ENCODE assay signal across 31 cellular contexts in genomic region chr14:80906336-80906735, GRCh38. TPM values are rescaled to one million over a fixed set of nuclear protein-coding genes. Genes with fewer than 3 reads are reported as not detected.
"Had no signal": no experiment of that assay in that cellular context is flagged by ENCODE, and none has a peak within 500 bp of the region (broad histone marks: within the 10 kb centered on the region; RNA-seq: fewer than 3 reads in every experiment).

No MANE protein-coding gene starts in this region.

- H3K27me3 Mint-ChIP-seq: activated B cell treated with CpG ODN at 0.5 μM for 24 hours; activated CD4-positive, alpha-beta memory T cell treated with anti-CD3 and anti-CD28 coated beads for 36 hours; activated CD4-positive, alpha-beta T cell treated with anti-CD3 and anti-CD28 coated beads, Interleukin-2, amount 10 ng/mL, durations not matched to agents 24 days and 14 days; activated naive CD8-positive, alpha-beta T cell treated with anti-CD3 and anti-CD28 coated beads, Interleukin-2, amount 50 U/mL, for 24 hours; central memory CD8-positive, alpha-beta T cell; T-cell had no signal

- H3K4me3 Mint-ChIP-seq: activated B cell treated with CpG ODN at 0.5 μM for 24 hours; activated CD4-positive, alpha-beta memory T cell treated with anti-CD3 and anti-CD28 coated beads for 36 hours; activated CD4-positive, alpha-beta T cell treated with anti-CD3 and anti-CD28 coated beads, Interleukin-2, amount 10 ng/mL, durations not matched to agents 24 days and 14 days; activated naive CD8-positive, alpha-beta T cell treated with anti-CD3 and anti-CD28 coated beads, Interleukin-2, amount 50 U/mL, for 24 hours; activated T-cell treated with anti-CD3 and anti-CD28 coated beads, Interleukin-2, amount 50 U/mL, for 4 hours; central memory CD8-positive, alpha-beta T cell; T-cell had no signal

- H3K4me1 Mint-ChIP-seq: activated B cell treated with CpG ODN at 0.5 μM for 24 hours, T-cell had no signal

- H3K9me3 ChIP-seq: ascending aorta, body of pancreas had no signal

- H3K27ac ChIP-seq: ascending aorta, body of pancreas, RWPE1 had no signal

- H3K9me3 Mint-ChIP-seq: activated B cell treated with CpG ODN at 0.5 μM for 24 hours; activated CD4-positive, alpha-beta memory T cell treated with anti-CD3 and anti-CD28 coated beads for 36 hours; activated naive CD4-positive, alpha-beta T cell treated with anti-CD3 and anti-CD28 coated beads, Interleukin-2, amount 50 U/mL, for 72 hours; activated naive CD8-positive, alpha-beta T cell treated with anti-CD3 and anti-CD28 coated beads, Interleukin-2, amount 50 U/mL, for 24 hours; activated T-cell treated with anti-CD3 and anti-CD28 coated beads, Interleukin-2, amount 50 U/mL, for 4 hours; central memory CD8-positive, alpha-beta T cell; T-cell had no signal

- ATAC-seq: activated naive CD4-positive, alpha-beta T cell treated with anti-CD3 and anti-CD28 coated beads, Interleukin-2, amount 50 U/mL, for 72 hours; activated naive CD8-positive, alpha-beta T cell treated with anti-CD3 and anti-CD28 coated beads, Interleukin-2, amount 50 U/mL, for 24 hours; activated T-cell treated with anti-CD3 and anti-CD28 coated beads, Interleukin-2, amount 50 U/mL, for 4 hours; body of pancreas; K562; Panc1; T-cell had no signal

- DNase-seq: activated B cell treated with CpG ODN at 0.5 μM for 24 hours; activated CD4-positive, alpha-beta memory T cell treated with anti-CD3 and anti-CD28 coated beads for 36 hours; activated CD4-positive, alpha-beta T cell treated with anti-CD3 and anti-CD28 coated beads for 1 hour; activated CD4-positive, alpha-beta T cell treated with anti-CD3 and anti-CD28 coated beads, Interleukin-2, amount 10 ng/mL, durations not matched to agents 24 days and 14 days; activated CD8-positive, alpha-beta memory T cell treated with anti-CD3 and anti-CD28 coated beads for 24 hours; activated effector memory CD4-positive, alpha-beta T cell treated with anti-CD3 and anti-CD28 coated beads, Interleukin-2, amount 50 U/mL, for 16 hours; activated naive CD4-positive, alpha-beta T cell treated with Interleukin-2 at 50 U/mL for 16 hours; activated naive CD8-positive, alpha-beta T cell treated with anti-CD3 and anti-CD28 coated beads, Interleukin-2, amount 50 U/mL, for 24 hours; activated T-cell treated with anti-CD3 and anti-CD28 coated beads, Interleukin-2, amount 50 U/mL, for 4 hours; amniotic stem cell; body of pancreas; Karpas-422; NCI-H1105 treated with DMSO at 0.1 percent for 48 hours; NCI-H1930; NCI-H345; NCI-H510A; NCI-H69; NK-92 treated with Interleukin-12 subunit alpha and Interleukin-12 subunit beta, amount 100 ng/mL, for 24 hours; OCI-M1; Right ventricle myocardium superior; T-cell; T-helper 2 cell; T1000 had no signal

- H3K27ac Mint-ChIP-seq: activated B cell treated with CpG ODN at 0.5 μM for 24 hours; activated CD4-positive, alpha-beta memory T cell treated with anti-CD3 and anti-CD28 coated beads for 36 hours; activated CD4-positive, alpha-beta T cell treated with anti-CD3 and anti-CD28 coated beads, Interleukin-2, amount 10 ng/mL, durations not matched to agents 24 days and 14 days; activated naive CD4-positive, alpha-beta T cell treated with anti-CD3 and anti-CD28 coated beads, Interleukin-2, amount 50 U/mL, for 72 hours; activated naive CD8-positive, alpha-beta T cell treated with anti-CD3 and anti-CD28 coated beads, Interleukin-2, amount 50 U/mL, for 24 hours; T-cell had no signal

- H3K27me3 ChIP-seq: ascending aorta, body of pancreas had no signal

- H3K4me3 ChIP-seq: ascending aorta, body of pancreas, K562 had no signal

- H3K36me3 ChIP-seq: ascending aorta had no signal

- H3K4me1 ChIP-seq: ascending aorta, body of pancreas had no signal

RNA-seq across cellular contexts. Expression of gene TSHR, which starts 49.1 kb away (rescaled TPM):
- total RNA-seq: activated B cell treated with CpG ODN at 0.5 μM for 24 hours; activated CD4-positive, alpha-beta memory T cell treated with anti-CD3 and anti-CD28 coated beads for 36 hours; activated CD4-positive, alpha-beta T cell treated with anti-CD3 and anti-CD28 coated beads, Interleukin-2, amount 10 ng/mL, durations not matched to agents 24 days and 14 days; activated naive CD4-positive, alpha-beta T cell treated with anti-CD3 and anti-CD28 coated beads, Interleukin-2, amount 50 U/mL, for 72 hours; ascending aorta; body of pancreas; bronchial epithelial cell; K562; Right ventricle myocardium superior; SK-MEL-5 had no signal
